ENCODE assay signal across 13 cellular contexts in the genomic region with DNA sequence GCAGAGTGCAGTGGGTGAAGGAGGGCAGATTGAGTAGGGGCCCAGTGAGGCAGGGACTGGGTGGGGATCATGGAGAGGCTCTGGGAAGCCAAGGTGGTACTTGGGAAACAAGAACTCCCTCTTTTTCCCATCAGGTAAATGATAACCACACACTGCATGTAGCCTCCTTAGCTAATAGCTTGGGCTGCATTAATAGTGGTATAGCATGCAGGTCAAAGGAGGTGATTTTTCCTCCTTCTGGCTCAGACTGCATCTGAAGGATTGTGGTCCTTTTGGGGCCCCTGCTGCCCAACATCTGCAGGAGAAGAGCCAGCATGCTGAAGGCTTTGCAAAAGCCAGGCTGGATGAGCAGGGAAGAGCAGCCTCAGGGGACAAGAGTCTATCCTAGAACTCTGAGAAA.
"Had no signal": no experiment of that assay in that cellular context is flagged by ENCODE, and none has a peak within 500 bp of the region (broad histone marks: within the 10 kb centered on the region; RNA-seq: fewer than 3 reads in every experiment).

No MANE protein-coding gene starts in this region.

- H3K4me1 ChIP-seq: colonic mucosa had no signal

- H3K9me3 Mint-ChIP-seq: stimulated activated naive CD8-positive, alpha-beta T cell treated with anti-CD3 and anti-CD28 coated beads, Interleukin-15, amount 100 ng/mL, for 72 hours had no signal

- H3K36me3 ChIP-seq: adrenal gland, colonic mucosa, sigmoid colon had no signal

- H3K4me3 ChIP-seq: adrenal gland, colonic mucosa, mucosa of descending colon, sigmoid colon had no signal

- H3K27ac ChIP-seq: adrenal gland, colonic mucosa, sigmoid colon had no signal

- H3K9me3 ChIP-seq: adrenal gland, colonic mucosa, mucosa of descending colon had no signal

- H3K27me3 ChIP-seq: adrenal gland, colonic mucosa, sigmoid colon had no signal

- DNase-seq: activated naive CD4-positive, alpha-beta T cell treated with Interleukin-2 at 50 U/mL for 16 hours; colonic mucosa; effector CD8-positive, alpha-beta T cell; foreskin melanocyte; mammary epithelial cell; mucosa of descending colon; naive thymus-derived CD8-positive, alpha-beta T cell; sigmoid colon; stimulated activated CD4-positive, alpha-beta T cell treated with anti-CD3 and anti-CD28 coated beads, Interleukin-12 subunit alpha, Interleukin-12 subunit beta, amount 100 ng/mL, for 4 hours; stimulated activated CD4-positive, alpha-beta T cell treated with anti-CD3 and anti-CD28 coated beads, Interleukin-2, amount 100 ng/mL, for 48 hours; T-helper 9 cell had no signal
